ENCODE assay signal across 7 cellular contexts in the genomic region with DNA sequence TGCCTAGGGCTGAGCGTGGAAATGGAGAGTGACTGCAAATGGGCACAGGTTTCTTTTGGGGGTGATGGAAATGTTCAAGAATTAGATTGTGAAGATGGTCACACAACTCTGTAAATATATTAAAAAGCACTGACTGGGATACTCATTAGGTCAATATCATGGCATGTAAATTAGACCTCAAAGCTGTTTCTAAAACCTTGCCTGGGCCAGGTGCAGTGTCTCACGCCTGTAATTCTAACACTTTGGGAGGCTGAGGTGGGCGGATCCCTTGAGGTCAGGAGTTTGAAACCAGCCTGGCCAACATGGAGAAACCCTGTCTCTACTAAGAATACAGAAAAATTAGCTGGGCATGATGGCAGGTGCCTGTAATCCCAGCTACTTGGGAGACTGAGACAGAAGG.
DNase-seq lines count a peak whose midpoint lies in the region; ATAC-seq, FAIRE-seq and TF ChIP-seq lines count a peak whose summit lies in the region.
"Not testable (repeated sequence)": the region's sequence is repeated elsewhere in the genome, so short reads cannot be mapped to it uniquely, and the experiment has no call there.

No MANE protein-coding gene starts in this region.

- H3K36me3 Mint-ChIP-seq in activated naive CD4-positive, alpha-beta T cell treated with anti-CD3 and anti-CD28 coated beads, Interleukin-2, amount 10 ng/mL, durations not matched to agents 7 days and 5 days = peaks cover 28% of the 10 kb centered on the region
- H3K36me3 Mint-ChIP-seq in natural killer cell = not testable (repeated sequence)

- peak overlapping the region; percentile 45 for H3K27ac ChIP-seq in SU-DHL-6 (ENCODE audit: low read depth, low read length)

- H3K27me3 ChIP-seq in SU-DHL-6 (ENCODE audit: low read length) = not testable (repeated sequence)

- not testable (repeated sequence) for TF ChIP-seq POLR2A in GM12892 (IDR thresholded peaks at IDR 0.05; ENCODE audit: low read depth, low read length)

- FAIRE-seq in GM12892 (lab: Jason Lieb, UNC) = peak; percentile 70

- H3K79me2 ChIP-seq in SU-DHL-6 (ENCODE audit: insufficient read depth, low read length) = peaks cover 80% of the 10 kb centered on the region

- H3K36me3 ChIP-seq in SU-DHL-6 (ENCODE audit: low read length) = not testable (repeated sequence)

- H3F3A ChIP-seq in SU-DHL-6 (ENCODE audit: insufficient read depth) = not testable (repeated sequence)

- not testable (repeated sequence) for H3K27me3 Mint-ChIP-seq in activated naive CD4-positive, alpha-beta T cell treated with anti-CD3 and anti-CD28 coated beads, Interleukin-2, amount 10 ng/mL, durations not matched to agents 7 days and 5 days; natural killer cell (ENCODE audit: low read depth in 2 of 2)

- not testable (repeated sequence) for H3K9ac ChIP-seq in SU-DHL-6 (ENCODE audit: low read length)

- not testable (repeated sequence) for H3K4me3 Mint-ChIP-seq in activated naive CD4-positive, alpha-beta T cell treated with anti-CD3 and anti-CD28 coated beads, Interleukin-2, amount 10 ng/mL, durations not matched to agents 7 days and 5 days
- peak overlapping the region; percentile 1 for H3K4me3 Mint-ChIP-seq in natural killer cell

- not testable (repeated sequence) for H4K20me1 ChIP-seq in SU-DHL-6 (ENCODE audit: low read depth, low read length)

- H2AFZ ChIP-seq in SU-DHL-6 (ENCODE audit: low read depth, low read length, severe bottlenecking) = not testable (repeated sequence)

- peak; percentile 66 for ATAC-seq in GM19351 (IDR thresholded peaks at IDR 0.05; ENCODE audit: unreplicated experiment)
- peak; percentile 64 for ATAC-seq in HG02678 (IDR thresholded peaks at IDR 0.05; ENCODE audit: unreplicated experiment)
- peak; percentile 33 for ATAC-seq in HG03442 (IDR thresholded peaks at IDR 0.05; ENCODE audit: unreplicated experiment)
- ATAC-seq in natural killer cell = not testable (repeated sequence)

- H3K4me3 ChIP-seq in SU-DHL-6 (ENCODE audit: insufficient read depth, low read length, poor library complexity, severe bottlenecking) = not testable (repeated sequence)

- not testable (repeated sequence) for DNase-seq in GM12892 (ENCODE audit: insufficient read length); activated naive CD4-positive, alpha-beta T cell treated with anti-CD3 and anti-CD28 coated beads, Interleukin-2, amount 10 ng/mL, durations not matched to agents 7 days and 5 days; natural killer cell

- intact Hi-C loops in natural killer cell (cut with micrococcal nuclease) = not testable (repeated sequence)

- CTCF ChIA-PET in activated naive CD4-positive, alpha-beta T cell treated with anti-CD3 and anti-CD28 coated beads, Interleukin-2, amount 10 ng/mL, durations not matched to agents 7 days and 5 days (lab: Charles Lee) = not testable (repeated sequence)

- peak overlapping the region; percentile 96 for H3K27ac Mint-ChIP-seq in activated naive CD4-positive, alpha-beta T cell treated with anti-CD3 and anti-CD28 coated beads, Interleukin-2, amount 10 ng/mL, durations not matched to agents 7 days and 5 days
- H3K27ac Mint-ChIP-seq in natural killer cell = peak overlapping the region; percentile 86 to 95

- H3K4me1 Mint-ChIP-seq in activated naive CD4-positive, alpha-beta T cell treated with anti-CD3 and anti-CD28 coated beads, Interleukin-2, amount 10 ng/mL, durations not matched to agents 7 days and 5 days = peaks cover 58% of the 10 kb centered on the region
- peaks cover 56 to 63% of the 10 kb centered on the region in 2 donors for H3K4me1 Mint-ChIP-seq in natural killer cell

- not testable (repeated sequence) for TF ChIP-seq CTCF in SU-DHL-6 (IDR thresholded peaks at IDR 0.05; ENCODE audit: insufficient read depth, low read length, poor library complexity, severe bottlenecking); natural killer cell (IDR thresholded peaks at IDR 0.05)

- not testable (repeated sequence) for H3K9me3 Mint-ChIP-seq in activated naive CD4-positive, alpha-beta T cell treated with anti-CD3 and anti-CD28 coated beads, Interleukin-2, amount 10 ng/mL, durations not matched to agents 7 days and 5 days; natural killer cell

- H3K9me2 ChIP-seq in SU-DHL-6 (replicated peaks; ENCODE audit: insufficient read depth, low read length) = not testable (repeated sequence)

- H3K9me3 ChIP-seq in SU-DHL-6 (ENCODE audit: insufficient read depth, low read length) = not testable (repeated sequence)

- not testable (repeated sequence) for H3K4me2 ChIP-seq in SU-DHL-6 (ENCODE audit: low read depth, low read length, poor library complexity, severe bottlenecking)
